Comparison of ENCODE assay signal across 1 cellular context in genomic region chr14:64338616-64339316, GRCh38.
TF ChIP-seq lines count a peak whose summit lies in the region.

No MANE protein-coding gene starts in this region.

TF ChIP-seq in HepG2, 621 proteins besides CTCF, POLR2A, EP300 and RAD21 (continued from another document and continues in another):
- TF ChIP-seq, protein P1, sequence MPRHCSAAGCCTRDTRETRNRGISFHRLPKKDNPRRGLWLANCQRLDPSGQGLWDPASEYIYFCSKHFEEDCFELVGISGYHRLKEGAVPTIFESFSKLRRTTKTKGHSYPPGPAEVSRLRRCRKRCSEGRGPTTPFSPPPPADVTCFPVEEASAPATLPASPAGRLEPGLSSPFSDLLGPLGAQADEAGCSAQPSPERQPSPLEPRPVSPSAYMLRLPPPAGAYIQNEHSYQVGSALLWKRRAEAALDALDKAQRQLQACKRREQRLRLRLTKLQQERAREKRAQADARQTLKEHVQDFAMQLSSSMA (CRISPR knock-in tag; IDR thresholded peaks at IDR 0.05): peak; percentile 27; the same call in 1 of the 2 replicates
- peak; percentile 47; the same call in 1 of the 2 replicates for TF ChIP-seq ZSCAN29 (CRISPR knock-in tag; conservative IDR thresholded peaks at IDR 0.05)
- TF ChIP-seq, protein P2, sequence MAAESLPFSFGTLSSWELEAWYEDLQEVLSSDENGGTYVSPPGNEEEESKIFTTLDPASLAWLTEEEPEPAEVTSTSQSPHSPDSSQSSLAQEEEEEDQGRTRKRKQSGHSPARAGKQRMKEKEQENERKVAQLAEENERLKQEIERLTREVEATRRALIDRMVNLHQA (CRISPR knock-in tag; IDR thresholded peaks at IDR 0.05): no peak
- TF ChIP-seq BRD4 (CRISPR knock-in tag; IDR thresholded peaks at IDR 0.05): peak; percentile 81; the same call in 1 of the 2 replicates
- peak; percentile 39; the same call in 1 of the 2 replicates for TF ChIP-seq SPEN (CRISPR knock-in tag; IDR thresholded peaks at IDR 0.05; ENCODE audit: low read depth)
- no peak for TF ChIP-seq TBP (CRISPR knock-in tag; IDR thresholded peaks at IDR 0.05)
- TF ChIP-seq ZBTB40 (IDR thresholded peaks at IDR 0.05): no peak
- TF ChIP-seq ZBTB40 (CRISPR knock-in tag; IDR thresholded peaks at IDR 0.05): peak; percentile 21; the same call in 1 of the 2 replicates
- TF ChIP-seq TGIF2 (CRISPR knock-in tag; IDR thresholded peaks at IDR 0.05): no peak
- TF ChIP-seq, protein P3, sequence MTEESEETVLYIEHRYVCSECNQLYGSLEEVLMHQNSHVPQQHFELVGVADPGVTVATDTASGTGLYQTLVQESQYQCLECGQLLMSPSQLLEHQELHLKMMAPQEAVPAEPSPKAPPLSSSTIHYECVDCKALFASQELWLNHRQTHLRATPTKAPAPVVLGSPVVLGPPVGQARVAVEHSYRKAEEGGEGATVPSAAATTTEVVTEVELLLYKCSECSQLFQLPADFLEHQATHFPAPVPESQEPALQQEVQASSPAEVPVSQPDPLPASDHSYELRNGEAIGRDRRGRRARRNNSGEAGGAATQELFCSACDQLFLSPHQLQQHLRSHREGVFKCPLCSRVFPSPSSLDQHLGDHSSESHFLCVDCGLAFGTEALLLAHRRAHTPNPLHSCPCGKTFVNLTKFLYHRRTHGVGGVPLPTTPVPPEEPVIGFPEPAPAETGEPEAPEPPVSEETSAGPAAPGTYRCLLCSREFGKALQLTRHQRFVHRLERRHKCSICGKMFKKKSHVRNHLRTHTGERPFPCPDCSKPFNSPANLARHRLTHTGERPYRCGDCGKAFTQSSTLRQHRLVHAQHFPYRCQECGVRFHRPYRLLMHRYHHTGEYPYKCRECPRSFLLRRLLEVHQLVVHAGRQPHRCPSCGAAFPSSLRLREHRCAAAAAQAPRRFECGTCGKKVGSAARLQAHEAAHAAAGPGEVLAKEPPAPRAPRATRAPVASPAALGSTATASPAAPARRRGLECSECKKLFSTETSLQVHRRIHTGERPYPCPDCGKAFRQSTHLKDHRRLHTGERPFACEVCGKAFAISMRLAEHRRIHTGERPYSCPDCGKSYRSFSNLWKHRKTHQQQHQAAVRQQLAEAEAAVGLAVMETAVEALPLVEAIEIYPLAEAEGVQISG (CRISPR knock-in tag; IDR thresholded peaks at IDR 0.05): peak; percentile 35
- 0 out of 2 replicates have a peak, but pooled peaks have one; percentile 79 for TF ChIP-seq IRF1 (CRISPR knock-in tag; IDR thresholded peaks at IDR 0.05; ENCODE audit: low read depth)
- peak; percentile 90 for TF ChIP-seq ZNF605 (CRISPR knock-in tag; IDR thresholded peaks at IDR 0.05)
- no peak; the same call in 1 of the 2 replicates for TF ChIP-seq ZNF296 (CRISPR knock-in tag; conservative IDR thresholded peaks at IDR 0.05)
- TF ChIP-seq, protein P4, sequence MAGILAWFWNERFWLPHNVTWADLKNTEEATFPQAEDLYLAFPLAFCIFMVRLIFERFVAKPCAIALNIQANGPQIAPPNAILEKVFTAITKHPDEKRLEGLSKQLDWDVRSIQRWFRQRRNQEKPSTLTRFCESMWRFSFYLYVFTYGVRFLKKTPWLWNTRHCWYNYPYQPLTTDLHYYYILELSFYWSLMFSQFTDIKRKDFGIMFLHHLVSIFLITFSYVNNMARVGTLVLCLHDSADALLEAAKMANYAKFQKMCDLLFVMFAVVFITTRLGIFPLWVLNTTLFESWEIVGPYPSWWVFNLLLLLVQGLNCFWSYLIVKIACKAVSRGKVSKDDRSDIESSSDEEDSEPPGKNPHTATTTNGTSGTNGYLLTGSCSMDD (CRISPR knock-in tag; IDR thresholded peaks at IDR 0.05): no peak
- 0 out of 2 replicates have a peak, but pooled peaks have one; percentile 31 for TF ChIP-seq RXRA (CRISPR knock-in tag; IDR thresholded peaks at IDR 0.05)
- TF ChIP-seq ZNF441 (CRISPR knock-in tag; IDR thresholded peaks at IDR 0.05; ENCODE audit: borderline replicate concordance): peak; percentile 59; the same call in 1 of the 2 replicates
- 0 out of 2 replicates have a peak, but pooled peaks have one; percentile 14 for TF ChIP-seq ZNF121 (CRISPR knock-in tag; IDR thresholded peaks at IDR 0.05)
- peak; percentile 78 for TF ChIP-seq YEATS2 (CRISPR knock-in tag; IDR thresholded peaks at IDR 0.05; ENCODE audit: borderline replicate concordance)
- TF ChIP-seq GFI1 (CRISPR knock-in tag; IDR thresholded peaks at IDR 0.05; ENCODE audit: borderline replicate concordance): peak; percentile 65
- TF ChIP-seq HNRNPLL (IDR thresholded peaks at IDR 0.05; ENCODE audit: low read depth, low read length, poor library complexity, severe bottlenecking): peak; percentile 54
- TF ChIP-seq ZNF317 (CRISPR knock-in tag; IDR thresholded peaks at IDR 0.05): peak; percentile 35
- TF ChIP-seq PAXIP1 (CRISPR knock-in tag; conservative IDR thresholded peaks at IDR 0.05): peak; percentile 27; the same call in 1 of the 2 replicates
- TF ChIP-seq, protein P5, sequence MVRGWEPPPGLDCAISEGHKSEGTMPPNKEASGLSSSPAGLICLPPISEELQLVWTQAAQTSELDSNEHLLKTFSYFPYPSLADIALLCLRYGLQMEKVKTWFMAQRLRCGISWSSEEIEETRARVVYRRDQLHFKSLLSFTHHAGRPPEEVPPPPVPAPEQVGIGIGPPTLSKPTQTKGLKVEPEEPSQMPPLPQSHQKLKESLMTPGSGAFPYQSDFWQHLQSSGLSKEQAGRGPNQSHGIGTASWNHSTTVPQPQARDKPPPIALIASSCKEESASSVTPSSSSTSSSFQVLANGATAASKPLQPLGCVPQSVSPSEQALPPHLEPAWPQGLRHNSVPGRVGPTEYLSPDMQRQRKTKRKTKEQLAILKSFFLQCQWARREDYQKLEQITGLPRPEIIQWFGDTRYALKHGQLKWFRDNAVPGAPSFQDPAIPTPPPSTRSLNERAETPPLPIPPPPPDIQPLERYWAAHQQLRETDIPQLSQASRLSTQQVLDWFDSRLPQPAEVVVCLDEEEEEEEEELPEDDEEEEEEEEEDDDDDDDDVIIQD (CRISPR knock-in tag; IDR thresholded peaks at IDR 0.05; ENCODE audit: low read depth): peak; percentile 36; the same call in 1 of the 2 replicates
- 0 out of 2 replicates have a peak, but pooled peaks have one; percentile 52 for TF ChIP-seq RNF2 (conservative IDR thresholded peaks at IDR 0.05; ENCODE audit: low read depth)
- peak; percentile 90 for TF ChIP-seq POLR2AphosphoS5 (IDR thresholded peaks at IDR 0.05; ENCODE audit: low read depth, low read length)
- TF ChIP-seq ZNF687 (CRISPR knock-in tag; IDR thresholded peaks at IDR 0.05): peak; percentile 86
- no peak for TF ChIP-seq MED1 (CRISPR knock-in tag; IDR thresholded peaks at IDR 0.05)
- TF ChIP-seq GZF1 (CRISPR knock-in tag; IDR thresholded peaks at IDR 0.05): peak; percentile 58; the same call in 1 of the 2 replicates
